Comparison of ENCODE assay signal across 27 cellular contexts in genomic region chr1:112964347-112964746, GRCh38.
"Had no signal": no experiment of that assay in that cellular context is flagged by ENCODE, and none has a peak within 500 bp of the region (broad histone marks: within the 10 kb centered on the region; RNA-seq: fewer than 3 reads in every experiment).

No MANE protein-coding gene starts in this region.

- H3K27me3 Mint-ChIP-seq: naive thymus-derived CD8-positive, alpha-beta T cell; stimulated activated memory B cell treated with anti-CD40 and anti-IgM and Interleukin-4, amounts not matched to agents 10 μg/mL and 1 μg/mL and 100 μg/mL, for 72 hours; stimulated activated naive CD8-positive, alpha-beta T cell treated with anti-CD3 and anti-CD28 coated beads, Interleukin-15, amount 100 ng/mL, for 72 hours had no signal

- H3K27ac ChIP-seq: lower lobe of right lung, parathyroid adenoma, psoas muscle, right lobe of liver, thyroid gland, transverse colon, upper lobe of left lung, vagina had no signal

- ATAC-seq: lower lobe of right lung; naive thymus-derived CD8-positive, alpha-beta T cell; psoas muscle; right lobe of liver; stimulated activated memory B cell treated with anti-CD40 and anti-IgM and Interleukin-4, amounts not matched to agents 10 μg/mL and 1 μg/mL and 100 μg/mL, for 72 hours; stimulated activated naive CD8-positive, alpha-beta T cell treated with anti-CD3 and anti-CD28 coated beads, Interleukin-15, amount 100 ng/mL, for 72 hours had no signal

- H3K27ac Mint-ChIP-seq: immature natural killer cell; nephron; stimulated activated memory B cell treated with anti-CD40 and anti-IgM and Interleukin-4, amounts not matched to agents 10 μg/mL and 1 μg/mL and 100 μg/mL, for 72 hours; stimulated activated naive CD8-positive, alpha-beta T cell treated with anti-CD3 and anti-CD28 coated beads, Interleukin-15, amount 100 ng/mL, for 72 hours had no signal

- DNase-seq: hypothalamus; immature natural killer cell; kidney; lower lobe of right lung; mammary epithelial cell; mesenchymal stem cell; naive thymus-derived CD8-positive, alpha-beta T cell; nucleus accumbens; psoas muscle; right lobe of liver; stimulated activated CD4-positive, alpha-beta T cell treated with anti-CD3 and anti-CD28 coated beads, Interleukin-1b, Interleukin-23, amount 100 ng/mL, for 48 hours; stimulated activated CD4-positive, alpha-beta T cell treated with anti-CD3 and anti-CD28 coated beads, Interleukin-2, amount 100 ng/mL, for 48 hours; stimulated activated CD4-positive, alpha-beta T cell treated with anti-CD3 and anti-CD28 coated beads, Interleukin-4, amount 100 ng/mL, for 4 hours; stimulated activated CD8-positive, alpha-beta memory T cell treated with anti-CD3 and anti-CD28 coated beads, Interleukin-4, amount 100 ng/mL, for 48 hours; stimulated activated naive CD4-positive, alpha-beta T cell treated with Interleukin-2 at 50 U/mL for 16 hours; stimulated activated naive CD8-positive, alpha-beta T cell treated with anti-CD3 and anti-CD28 coated beads, Interleukin-15, amount 100 ng/mL, for 72 hours; substantia nigra; thyroid gland; transverse colon; upper lobe of left lung had no signal

- FAIRE-seq: islet of Langerhans, kidney had no signal

- H3K4me3 Mint-ChIP-seq: immature natural killer cell; naive thymus-derived CD8-positive, alpha-beta T cell; nephron; neural crest cell; stimulated activated memory B cell treated with anti-CD40 and anti-IgM and Interleukin-4, amounts not matched to agents 10 μg/mL and 1 μg/mL and 100 μg/mL, for 72 hours; stimulated activated naive CD8-positive, alpha-beta T cell treated with anti-CD3 and anti-CD28 coated beads, Interleukin-15, amount 100 ng/mL, for 72 hours had no signal

- H3K9me3 ChIP-seq: lower lobe of right lung, psoas muscle, right lobe of liver, thyroid gland, transverse colon, upper lobe of left lung, vagina had no signal

- H2AFZ ChIP-seq: parathyroid adenoma had no signal

- H3K9me3 Mint-ChIP-seq: immature natural killer cell; naive thymus-derived CD8-positive, alpha-beta T cell; nephron; neural crest cell; stimulated activated memory B cell treated with anti-CD40 and anti-IgM and Interleukin-4, amounts not matched to agents 10 μg/mL and 1 μg/mL and 100 μg/mL, for 72 hours; stimulated activated naive CD8-positive, alpha-beta T cell treated with anti-CD3 and anti-CD28 coated beads, Interleukin-15, amount 100 ng/mL, for 72 hours had no signal

- H3K36me3 ChIP-seq: transverse colon had no signal

- H3K4me3 ChIP-seq: lower lobe of right lung, psoas muscle, right lobe of liver, smooth muscle cell, thyroid gland, transverse colon, upper lobe of left lung, vagina had no signal

- H3K79me2 ChIP-seq: parathyroid adenoma had no signal

- H3K4me1 ChIP-seq: lower lobe of right lung, parathyroid adenoma, psoas muscle, right lobe of liver, thyroid gland, upper lobe of left lung had no signal

- H3K4me2 ChIP-seq: smooth muscle cell had no signal
